In the genomic region with DNA sequence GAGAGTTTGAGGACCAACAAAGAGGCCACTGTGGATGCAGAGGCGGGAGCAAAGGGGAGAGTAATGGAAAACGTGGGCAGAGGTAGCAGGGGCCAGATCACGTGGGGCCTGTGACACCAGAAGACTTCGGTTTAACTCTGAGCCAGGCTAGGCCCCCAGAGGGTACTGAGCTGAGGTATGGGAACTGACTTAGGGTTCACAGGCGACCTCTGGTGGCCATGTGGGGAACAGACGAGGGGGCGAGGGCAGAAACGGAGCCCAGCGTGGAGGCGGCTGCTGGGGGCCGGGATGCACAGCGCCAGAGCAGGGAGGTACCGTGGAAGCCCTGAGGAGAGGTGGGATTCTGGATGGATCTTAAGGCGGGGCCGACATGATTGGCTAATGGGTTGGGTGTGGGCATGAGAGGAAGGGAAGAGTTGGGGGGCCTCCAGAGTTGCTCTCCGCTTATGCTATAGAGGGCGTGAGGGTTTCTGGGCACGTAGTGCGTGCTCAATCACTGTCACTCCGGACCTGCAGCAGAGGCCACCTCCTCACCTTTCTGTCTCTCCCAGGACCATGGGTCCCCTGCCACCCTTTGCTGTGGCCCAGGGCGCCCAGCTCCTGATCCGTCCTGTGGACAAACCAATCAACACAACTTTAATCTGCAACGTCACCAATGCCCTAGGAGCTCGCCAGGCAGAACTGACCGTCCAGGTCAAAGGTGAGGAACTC, we compare ENCODE assay signal across 8 cellular contexts. TPM values are rescaled to one million over a fixed set of nuclear protein-coding genes. Genes with fewer than 3 reads are reported as not detected.
DNase-seq lines count a peak whose midpoint lies in the region; ATAC-seq and TF ChIP-seq lines count a peak whose summit lies in the region.

No MANE protein-coding gene starts in this region.

- POLR2A ChIA-PET in AG04450 (lab: Yijun Ruan, JAX), result interaction anchor here (0.5 to 0.6 kb wide), 2 partner anchors 19 to 274 kb away, joined by 3 to 4 read pairs; no protein-coding TSS in a partner anchor

- H2BK15ac ChIP-seq in neuronal stem cell (ENCODE audit: low read length), result no peak overlapping the region

- no peak overlapping the region for H2BK120ac ChIP-seq in neuronal stem cell (ENCODE audit: low read depth, low read length)

- no peaks in the 10 kb centered on the region for H3K79me1 ChIP-seq in neuronal stem cell (ENCODE audit: low read depth, low read length)

- CTCF ChIA-PET in AG04450 (lab: Charles Lee), result interaction anchor here (0.7 to 7.3 kb wide), 11 partner anchors 9 to 189 kb away, joined by 3 to 95 read pairs (median 7); partner anchors contain the start of genes NECTIN2 and PVR

- H4K91ac ChIP-seq in neuronal stem cell (ENCODE audit: low read depth, low read length, poor library complexity), result no peak overlapping the region

- TF ChIP-seq POLR2A in esophagus squamous epithelium (IDR thresholded peaks at IDR 0.05), result no peak
- TF ChIP-seq POLR2A in testis (IDR thresholded peaks at IDR 0.05), result no peak

- H3K9me3 ChIP-seq in AG04450 (ENCODE audit: control insufficient read depth, insufficient read depth, low read length) (no peaks in the 10 kb centered on the region), esophagus squamous epithelium (no peaks in the 10 kb centered on the region), neuronal stem cell (replicated peaks in 1 of 2; ENCODE audit: control insufficient read depth in 2 of 2, insufficient read depth in 1 of 2, low read depth in 1 of 2, low read length in 2 of 2) (no peaks in the 10 kb centered on the region), testis (no peaks in the 10 kb centered on the region)

- H3K23ac ChIP-seq in neuronal stem cell (ENCODE audit: low read depth, low read length, poor library complexity), result no peak overlapping the region

- intact Hi-C loops in esophagus squamous epithelium (cut with DNase I) (loop anchor here (5.0 kb wide), 1 partner anchor 80 kb away; no protein-coding TSS in a partner anchor), testis (cut with DNase I; ENCODE audit: low total_unique reads) (loop anchor here (10.0 kb wide), 1 partner anchor 83 kb away; no protein-coding TSS in a partner anchor)

- no peak overlapping the region for H3K9ac ChIP-seq in neuronal stem cell (ENCODE audit: low read depth, low read length, poor library complexity)

- H3K4me2 ChIP-seq in neuronal stem cell (ENCODE audit: insufficient read depth, low read length, poor library complexity, severe bottlenecking), result no peak overlapping the region

- H3K27me3 ChIP-seq in AG04450 (ENCODE audit: control insufficient read depth, insufficient read depth, low read length) (no peaks in the 10 kb centered on the region), esophagus squamous epithelium (no peaks in the 10 kb centered on the region), neuronal stem cell (ENCODE audit: control insufficient read depth in 3 of 3, insufficient read depth in 3 of 3, low read depth in 1 of 3, low read length in 3 of 3) (no peaks in the 10 kb centered on the region), testis (no peaks in the 10 kb centered on the region)

- H2BK5ac ChIP-seq in neuronal stem cell (ENCODE audit: low read length), result no peak overlapping the region

- H3K36me3 ChIP-seq in esophagus squamous epithelium, result peaks cover 17 to 91% (median 38%) of the 10 kb centered on the region in 3 donors
- H3K36me3 ChIP-seq in neuronal stem cell (replicated peaks in 1 of 2; ENCODE audit: control insufficient read depth in 2 of 2, insufficient read depth in 2 of 2, low read length in 2 of 2), result peaks cover 43 to 77% of the 10 kb centered on the region in 2 donors
- H3K36me3 ChIP-seq in testis (ENCODE audit: low read depth, missing control alignments), result no peaks in the 10 kb centered on the region

- H2AFZ ChIP-seq in neuronal stem cell (ENCODE audit: low read length), result no peak overlapping the region

- peaks cover 4 to 6% (median 5%) of the 10 kb centered on the region in 3 donors for H3K4me1 ChIP-seq in esophagus squamous epithelium
- H3K4me1 ChIP-seq in neuronal stem cell (ENCODE audit: control insufficient read depth in 2 of 2, insufficient read depth in 1 of 2, low read depth in 1 of 2, low read length in 2 of 2), result no peaks in the 10 kb centered on the region
- H3K4me1 ChIP-seq in testis, result peaks cover 7% of the 10 kb centered on the region

- H3K4ac ChIP-seq in neuronal stem cell (ENCODE audit: low read length), result no peak overlapping the region

- no peak overlapping the region for H2BK12ac ChIP-seq in neuronal stem cell (ENCODE audit: low read length)

- H3K14ac ChIP-seq in neuronal stem cell (ENCODE audit: low read length), result no peak overlapping the region

- H3K4me3 ChIP-seq in AG04450 (ENCODE audit: low read depth, low read length) (no peak overlapping the region), esophagus squamous epithelium (no peak overlapping the region), neuronal stem cell (ENCODE audit: low read length in 2 of 2) (no peak overlapping the region), testis (no peak overlapping the region)

- no peak for DNase-seq in AG04450 (ENCODE audit: low read depth, low spot score)
- DNase-seq in NOMO-1 treated with dmso at 0.1 percent for 144 hours (lab: John Stamatoyannopoulos, UW; ENCODE audit: unreplicated experiment), result peak; percentile 32
- peak; percentile 63 for DNase-seq in activated T-cell treated with anti-CD3 and anti-CD28 coated beads for 1 hour (ENCODE audit: low read depth)
- DNase-seq in esophagus squamous epithelium (lab: John Stamatoyannopoulos, UW), result no peak
- DNase-seq in neuronal stem cell (ENCODE audit: low spot score), result peak; percentile 61
- DNase-seq in testis, result peak; percentile 71

- H3K27ac ChIP-seq in AG04450 (ENCODE audit: low read depth, low read length) (peak overlapping the region; percentile 4), esophagus squamous epithelium (no peak overlapping the region), neuronal stem cell (replicated peaks; ENCODE audit: low read length) (no peak overlapping the region), testis (no peak overlapping the region)

- 34 to 39% methylated on average over 21 of the region's 25 CpGs for WGBS in esophagus squamous epithelium, 2 donors
- no CpG with 5 or more reads among the region's 25 CpGs for WGBS in neuronal stem cell (ENCODE audit: extremely low coverage in 2 of 2, insufficient read length in 2 of 2, insufficient replicate concordance in 1 of 2), 2 donors
- 44 to 54% methylated on average over 22 to 25 of the region's 25 CpGs for WGBS in testis, 2 donors

- ATAC-seq in GM18909 (IDR thresholded peaks at IDR 0.05; ENCODE audit: poor library complexity, unreplicated experiment) (peak; percentile 50), HG02588 (IDR thresholded peaks at IDR 0.05; ENCODE audit: unreplicated experiment) (no peak)

- no peak overlapping the region for H4K8ac ChIP-seq in neuronal stem cell (ENCODE audit: low read depth, low read length)

- H3K18ac ChIP-seq in neuronal stem cell (ENCODE audit: low read length), result no peak overlapping the region

- peak; percentile 87 for TF ChIP-seq CTCF in AG04450 (IDR thresholded peaks at IDR 0.05; ENCODE audit: low read depth, low read length)
- TF ChIP-seq CTCF in esophagus squamous epithelium (IDR thresholded peaks at IDR 0.05), result peak; percentile 77 to 90 (median 80)
- TF ChIP-seq CTCF in testis (IDR thresholded peaks at IDR 0.05), result peak; percentile 67 to 87 (median 76)

- H2AK5ac ChIP-seq in neuronal stem cell (ENCODE audit: low read depth, low read length), result no peak overlapping the region

RNA-seq across cellular contexts. Expression of gene PVR, which starts 13.7 kb away (rescaled TPM):
- polyA plus RNA-seq in AG04450 (2011; rRNA removed) (125 and 151 TPM in 2 replicates), testis (ENCODE audit: insufficient read depth, low read depth, low replicate concordance) (31.9 TPM)
- 148 and 175 TPM in 2 replicates for polyA minus RNA-seq in AG04450 (2011; rRNA and poly(A)+ RNA removed)
- total RNA-seq in esophagus squamous epithelium (10 to 100 TPM; 13.2 to 21.9 (median 20.9) TPM), testis (10 to 100 TPM; 29.1 to 41.1 TPM)
- polyA plus RNA-seq in neuronal stem cell (2013, experiment 1 of 2), result 5.7 TPM
- 5.3 TPM for polyA plus RNA-seq in neuronal stem cell (2013, experiment 2 of 2)

RNA-seq across cellular contexts. Expression of gene CEACAM19, which starts 13.9 kb away (rescaled TPM):
- 11.3 and 13.8 TPM in 2 replicates for polyA plus RNA-seq in AG04450 (2011; rRNA removed)
- 9.1 and 11.2 TPM in 2 replicates for polyA minus RNA-seq in AG04450 (2011; rRNA and poly(A)+ RNA removed)
- total RNA-seq in esophagus squamous epithelium, result 1 to 10 TPM; 2.3 to 7.6 (median 4.6) TPM
- 2.2 TPM for polyA plus RNA-seq in neuronal stem cell (2013, experiment 1 of 2)
- 2.2 TPM for polyA plus RNA-seq in neuronal stem cell (2013, experiment 2 of 2)
- 10 to 100 TPM in 1 of 2 donors, 1 to 10 TPM in 1; 9.9 to 11.2 TPM for total RNA-seq in testis
- 14.7 TPM for polyA plus RNA-seq in testis (ENCODE audit: insufficient read depth, low read depth, low replicate concordance)

RNA-seq across cellular contexts. Expression of gene CEACAM16, which starts 41.6 kb away (rescaled TPM):
- polyA plus RNA-seq in AG04450 (2011; rRNA removed), result not detected in 2 replicates
- not detected in 2 replicates for polyA minus RNA-seq in AG04450 (2011; rRNA and poly(A)+ RNA removed)
- total RNA-seq in esophagus squamous epithelium, result not detected
- polyA plus RNA-seq in neuronal stem cell (2013, experiment 1 of 2), result not detected
- not detected for polyA plus RNA-seq in neuronal stem cell (2013, experiment 2 of 2)
- under 1 TPM in 1 of 2 donors, not detected in 1; 0.50 TPM for total RNA-seq in testis
- polyA plus RNA-seq in testis (ENCODE audit: insufficient read depth, low read depth, low replicate concordance), result not detected

RNA-seq across cellular contexts. Expression of gene IGSF23, which starts 44.0 kb away (rescaled TPM):
- polyA plus RNA-seq in AG04450 (2011; rRNA removed) (0.27 and 0.37 TPM in 2 replicates), testis (ENCODE audit: insufficient read depth, low read depth, low replicate concordance) (not detected)
- polyA minus RNA-seq in AG04450 (2011; rRNA and poly(A)+ RNA removed), result not detected in 2 replicates
- total RNA-seq in esophagus squamous epithelium (not detected), testis (under 1 TPM; 0.37 to 0.79 TPM)
- polyA plus RNA-seq in neuronal stem cell (2013, experiment 1 of 2), result not detected
- not detected for polyA plus RNA-seq in neuronal stem cell (2013, experiment 2 of 2)

Comparison
In these comparisons a context has a peak if more than half of its experiments do, and no peak if none do; other contexts are left out.
1. DNase-seq: peak in NOMO-1 treated with dmso at 0.1 percent for 144 hours (single experiment), activated T-cell treated with anti-CD3 and anti-CD28 coated beads for 1 hour (single experiment), neuronal stem cell (single experiment) and testis (single experiment); none in AG04450 (single experiment) and esophagus squamous epithelium (single experiment).
2. Peak in every context shown above with its lines, with median percentiles within 50 percentile points of each other: CTCF ChIP-seq.